ENCODE assay signal across 8 cellular contexts in genomic region chr2:184186436-184186835, GRCh38.
"Had no signal": no experiment of that assay in that cellular context is flagged by ENCODE, and none has a peak within 500 bp of the region (broad histone marks: within the 10 kb centered on the region; RNA-seq: fewer than 3 reads in every experiment).

No MANE protein-coding gene starts in this region.

- FAIRE-seq: G401.6, GM12878, GM12891, GM12892, GM18507, GM19239 had no signal

- H3K4me3 ChIP-seq: GM12878 had no signal

- ATAC-seq: GM12878 had no signal

- DNase-seq: GDM1, GF-D8 had no signal
